In the genomic region with DNA sequence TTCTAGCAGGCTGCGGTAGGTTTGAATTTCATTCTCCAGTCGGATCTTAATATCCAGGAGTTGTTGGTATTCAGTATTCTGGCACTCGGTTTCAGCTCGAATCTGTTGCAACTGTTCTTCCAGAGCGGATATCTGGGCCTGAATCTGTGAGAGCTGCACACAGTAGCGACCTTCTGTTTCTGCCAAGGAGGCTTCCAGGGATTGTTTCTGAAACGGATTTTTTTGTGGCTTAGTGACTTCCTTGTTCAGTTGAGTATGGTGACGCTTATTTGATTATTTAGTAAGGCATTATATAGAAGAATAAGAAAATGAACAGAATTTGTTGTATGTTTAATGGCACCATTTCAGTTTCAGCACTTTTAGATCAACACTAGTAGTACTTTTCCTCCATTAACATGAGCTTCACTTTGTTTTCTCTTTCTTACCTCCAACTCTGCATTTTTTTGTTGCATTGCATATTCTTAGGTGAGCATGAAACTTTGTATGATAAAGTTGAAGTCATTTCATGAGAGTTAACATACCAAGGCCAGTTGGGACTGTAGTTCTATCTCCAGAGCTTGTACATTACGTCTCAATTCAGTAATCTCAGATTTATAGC, we compare ENCODE assay signal across 8 cellular contexts. TPM values are rescaled to one million over a fixed set of nuclear protein-coding genes. Genes with fewer than 3 reads are reported as not detected.
DNase-seq lines count a peak whose midpoint lies in the region; ATAC-seq and TF ChIP-seq lines count a peak whose summit lies in the region.

No MANE protein-coding gene starts in this region.

- H3K27me3 Mint-ChIP-seq in CD14-positive monocyte (ENCODE audit: low read depth in 3 of 3): peaks cover 25 to 38% (median 29%) of the 10 kb centered on the region in 3 donors

- H3K27ac ChIP-seq in lower lobe of right lung (peak overlapping the region; percentile 89), upper lobe of left lung (peak overlapping the region in 3 of 4 donors; percentile 89 to 91 (median 89))

- TF ChIP-seq CTCF in CD14-positive monocyte (IDR thresholded peaks at IDR 0.05) (no peak), LNCaP clone FGC (IDR thresholded peaks at IDR 0.05; ENCODE audit: control insufficient read depth, extremely low read depth, insufficient read depth) (no peak), lower lobe of right lung (IDR thresholded peaks at IDR 0.05) (no peak), upper lobe of left lung (IDR thresholded peaks at IDR 0.05) (no peak)

- peaks cover 13 to 47% (median 31%) of the 10 kb centered on the region in 7 donors for H3K9me3 Mint-ChIP-seq in CD14-positive monocyte

- ATAC-seq in lower lobe of right lung: no peak
- ATAC-seq in upper lobe of left lung (ENCODE audit: low FRiP score in 2 of 2): no peak
- ATAC-seq in HG02642 (IDR thresholded peaks at IDR 0.05; ENCODE audit: poor library complexity, unreplicated experiment): no peak

- 52 to 69% methylated on average over 9 of the region's 9 CpGs for whole genome bisulfite sequencing in upper lobe of left lung, 2 donors

- intact Hi-C loops in CD14-positive monocyte (cut with micrococcal nuclease) (loop anchor here in 1 of 2 donors (5.0 kb wide), 2 partner anchors 728 to 848 kb away; no protein-coding TSS in a partner anchor), lower lobe of right lung (cut with DNase I) (no loop called here)

- H3K36me3 ChIP-seq in lower lobe of right lung: peaks cover 11% of the 10 kb centered on the region
- H3K36me3 ChIP-seq in upper lobe of left lung: peaks cover 0 to 14% (median 2%) of the 10 kb centered on the region in 4 donors

- H3K4me3 ChIP-seq in LNCaP clone FGC (ENCODE audit: low read depth, low read length) (peak overlapping the region; percentile 70), lower lobe of right lung (peak overlapping the region; percentile 76), upper lobe of left lung (peak overlapping the region; percentile 37 to 76 (median 68))

- H3K4me1 Mint-ChIP-seq in CD14-positive monocyte: peaks cover 12% of the 10 kb centered on the region

- no peaks in the 10 kb centered on the region for H3K9me3 ChIP-seq in lower lobe of right lung
- peaks cover 0 to under 1% (median 0%) of the 10 kb centered on the region in 4 donors for H3K9me3 ChIP-seq in upper lobe of left lung

- H3K4me1 ChIP-seq in lower lobe of right lung (peaks cover 16% of the 10 kb centered on the region), upper lobe of left lung (peaks cover 3 to 15% (median 9%) of the 10 kb centered on the region in 4 donors)

- TF ChIP-seq EP300 in upper lobe of left lung (IDR thresholded peaks at IDR 0.05): no peak

- H3K27me3 ChIP-seq in lower lobe of right lung (ENCODE audit: low read depth) (no peaks in the 10 kb centered on the region), upper lobe of left lung (no peaks in the 10 kb centered on the region)

- DNase-seq in CD14-positive monocyte (ENCODE audit: low spot score): no peak
- DNase-seq in LNCaP clone FGC (ENCODE audit: low read depth): no peak
- peak; percentile 4 for DNase-seq in cerebellum (ENCODE audit: low spot score)
- no peak for DNase-seq in lower lobe of right lung
- DNase-seq in upper lobe of left lung: no peak
- no peak for DNase-seq in NCI-H1694 treated with DMSO at 0.1 percent for 48 hours (lab: John Stamatoyannopoulos, UW)
- no peak for DNase-seq in NCI-H524 treated with DMSO at 0.1 percent for 48 hours (lab: John Stamatoyannopoulos, UW)

- H3K4me3 Mint-ChIP-seq in CD14-positive monocyte: peak overlapping the region; percentile 69 to 77

- H3K27ac Mint-ChIP-seq in CD14-positive monocyte: peak overlapping the region in 1 of 7 donors; percentile 73

- TF ChIP-seq POLR2A in upper lobe of left lung (IDR thresholded peaks at IDR 0.05): no peak

- peaks cover 12 to 15% of the 10 kb centered on the region in 2 donors for H3K36me3 Mint-ChIP-seq in CD14-positive monocyte

RNA-seq across cellular contexts. Expression of gene KRT10, which starts 2.8 kb away (rescaled TPM):
- polyA plus RNA-seq in CD14-positive monocyte: 10 to 100 TPM; 58.7 to 79.1 TPM
- total RNA-seq in cerebellum (2.4 TPM), lower lobe of right lung (31.7 TPM), upper lobe of left lung (10 to 100 TPM in 4 of 6 donors, 1 to 10 TPM in 2; 4.2 to 35.0 (median 13.5) TPM)

RNA-seq across cellular contexts. Expression of gene KRT28, which starts 19.9 kb away (rescaled TPM):
- polyA plus RNA-seq in CD14-positive monocyte: not detected
- not detected for total RNA-seq in cerebellum
- total RNA-seq in lower lobe of right lung: not detected
- total RNA-seq in upper lobe of left lung: not detected

RNA-seq across cellular contexts. Expression of gene KRT27, which starts 37.3 kb away (rescaled TPM):
- polyA plus RNA-seq in CD14-positive monocyte: not detected
- total RNA-seq in cerebellum: 0.18 TPM
- total RNA-seq in lower lobe of right lung: not detected
- 1 to 10 TPM in 1 of 6 donors, under 1 TPM in 3, not detected in 2; 0.24 to 1.4 (median 0.65) TPM for total RNA-seq in upper lobe of left lung

RNA-seq across cellular contexts. Expression of gene KRT12, which starts 47.4 kb away (rescaled TPM):
- not detected for polyA plus RNA-seq in CD14-positive monocyte
- total RNA-seq in cerebellum (not detected), lower lobe of right lung (not detected), upper lobe of left lung (not detected)

RNA-seq across cellular contexts. Expression of gene KRT26, which starts 47.6 kb away (rescaled TPM):
- not detected for polyA plus RNA-seq in CD14-positive monocyte
- total RNA-seq in cerebellum (not detected), lower lobe of right lung (not detected), upper lobe of left lung (not detected)
